ENCODE assay signal across 8 cellular contexts in genomic region chr1:207404849-207405525, GRCh38. TPM values are rescaled to one million over a fixed set of nuclear protein-coding genes. Genes with fewer than 3 reads are reported as not detected.
DNase-seq lines count a peak whose midpoint lies in the region; ATAC-seq and TF ChIP-seq lines count a peak whose summit lies in the region.

No MANE protein-coding gene starts in this region.

- no CpG with 5 or more reads among the region's 6 CpGs for WGBS in iPS DF 6.9 (ENCODE audit: insufficient coverage, insufficient read length)

- H3K4me3 Mint-ChIP-seq in stimulated activated naive B cell treated with anti-CD40 and anti-IgM and Interleukin-4, amounts not matched to agents 10 μg/mL and 1 μg/mL and 100 μg/mL, for 72 hours: no peak overlapping the region

- H3K36me3 ChIP-seq in iPS DF 6.9 (ENCODE audit: control insufficient read depth, insufficient read depth, low read length): no peaks in the 10 kb centered on the region

- TF ChIP-seq CTCF in astrocyte of the spinal cord (IDR thresholded peaks at IDR 0.05; ENCODE audit: low read depth, low read length): peak; percentile 74

- intact Hi-C loops in posterior vena cava (cut with DNase I): loop anchor here in 1 of 2 donors (5.0 kb wide), 1 partner anchor 318 kb away; the partner anchor contains the start of gene C4BPB

- H3K36me3 Mint-ChIP-seq in stimulated activated naive B cell treated with anti-CD40 and anti-IgM and Interleukin-4, amounts not matched to agents 10 μg/mL and 1 μg/mL and 100 μg/mL, for 72 hours: peaks cover 0 to 4% of the 10 kb centered on the region in 2 donors

- H3K9me3 Mint-ChIP-seq in stimulated activated naive B cell treated with anti-CD40 and anti-IgM and Interleukin-4, amounts not matched to agents 10 μg/mL and 1 μg/mL and 100 μg/mL, for 72 hours: no peaks in the 10 kb centered on the region

- H3K4me1 Mint-ChIP-seq in stimulated activated naive B cell treated with anti-CD40 and anti-IgM and Interleukin-4, amounts not matched to agents 10 μg/mL and 1 μg/mL and 100 μg/mL, for 72 hours: peaks cover 14 to 22% of the 10 kb centered on the region in 2 donors

- DNase-seq in GM03348 (ENCODE audit: low spot score) (peak; percentile 79), NCI-H526 treated with DMSO at 0.1 percent for 48 hours (lab: John Stamatoyannopoulos, UW) (peak; percentile 28), astrocyte of the spinal cord (ENCODE audit: low read depth, low spot score) (peak; percentile 76), iPS DF 6.9 (ENCODE audit: low read depth, low spot score) (peak; percentile 20), posterior vena cava (ENCODE audit: low spot score) (no peak)
- DNase-seq in stimulated activated naive B cell treated with anti-CD40 and anti-IgM and Interleukin-4, amounts not matched to agents 10 μg/mL and 1 μg/mL and 100 μg/mL, for 72 hours: no peak
- no peak for DNase-seq in stimulated activated CD4-positive, alpha-beta T cell treated with anti-CD3 and anti-CD28 coated beads, Interleukin-12 subunit alpha, Interleukin-12 subunit beta, amount 100 ng/mL, for 4 hours

- H3K27ac ChIP-seq in iPS DF 6.9 (ENCODE audit: low read length): no peak overlapping the region

- no peak overlapping the region for H3K27ac Mint-ChIP-seq in stimulated activated naive B cell treated with anti-CD40 and anti-IgM and Interleukin-4, amounts not matched to agents 10 μg/mL and 1 μg/mL and 100 μg/mL, for 72 hours

- no peaks in the 10 kb centered on the region for H3K4me1 ChIP-seq in iPS DF 6.9 (ENCODE audit: control insufficient read depth, insufficient read depth, low read length)

- H3K27me3 ChIP-seq in iPS DF 6.9 (ENCODE audit: control insufficient read depth, insufficient read depth, low read length): no peaks in the 10 kb centered on the region

- in situ Hi-C loops in astrocyte of the spinal cord (cut with HindIII; ENCODE audit: low sequenced_read_pairs): no loop called here

- no peaks in the 10 kb centered on the region for H3K27me3 Mint-ChIP-seq in stimulated activated naive B cell treated with anti-CD40 and anti-IgM and Interleukin-4, amounts not matched to agents 10 μg/mL and 1 μg/mL and 100 μg/mL, for 72 hours

- no peak overlapping the region for H3K4me3 ChIP-seq in astrocyte of the spinal cord (ENCODE audit: low read depth, low read length)
- H3K4me3 ChIP-seq in iPS DF 6.9 (ENCODE audit: low read length): no peak overlapping the region

- peak; percentile 72 for ATAC-seq in HG03432 (IDR thresholded peaks at IDR 0.05; ENCODE audit: unreplicated experiment)
- ATAC-seq in stimulated activated naive B cell treated with anti-CD40 and anti-IgM and Interleukin-4, amounts not matched to agents 10 μg/mL and 1 μg/mL and 100 μg/mL, for 72 hours (replicated peaks): peak; percentile 86 to 90

- no peaks in the 10 kb centered on the region for H3K9me3 ChIP-seq in iPS DF 6.9 (ENCODE audit: control insufficient read depth, insufficient read depth, low read length)

RNA-seq across cellular contexts. Expression of gene CR2, which starts 49.1 kb away (rescaled TPM):
- total RNA-seq in posterior vena cava: 1 to 10 TPM in 1 of 2 donors, under 1 TPM in 1; 0.19 to 1.1 TPM

Comparison
In these comparisons a context has a peak if more than half of its experiments do, and no peak if none do; other contexts are left out.
1. DNase-seq: peak in GM03348 (single experiment), NCI-H526 treated with DMSO at 0.1 percent for 48 hours (single experiment), astrocyte of the spinal cord (single experiment) and iPS DF 6.9 (single experiment); none in stimulated activated naive B cell treated with anti-CD40 and anti-IgM and Interleukin-4, amounts not matched to agents 10 μg/mL and 1 μg/mL and 100 μg/mL, for 72 hours (single experiment), posterior vena cava (single experiment) and stimulated activated CD4-positive, alpha-beta T cell treated with anti-CD3 and anti-CD28 coated beads, Interleukin-12 subunit alpha, Interleukin-12 subunit beta, amount 100 ng/mL, for 4 hours (single experiment).